In the genomic region with DNA sequence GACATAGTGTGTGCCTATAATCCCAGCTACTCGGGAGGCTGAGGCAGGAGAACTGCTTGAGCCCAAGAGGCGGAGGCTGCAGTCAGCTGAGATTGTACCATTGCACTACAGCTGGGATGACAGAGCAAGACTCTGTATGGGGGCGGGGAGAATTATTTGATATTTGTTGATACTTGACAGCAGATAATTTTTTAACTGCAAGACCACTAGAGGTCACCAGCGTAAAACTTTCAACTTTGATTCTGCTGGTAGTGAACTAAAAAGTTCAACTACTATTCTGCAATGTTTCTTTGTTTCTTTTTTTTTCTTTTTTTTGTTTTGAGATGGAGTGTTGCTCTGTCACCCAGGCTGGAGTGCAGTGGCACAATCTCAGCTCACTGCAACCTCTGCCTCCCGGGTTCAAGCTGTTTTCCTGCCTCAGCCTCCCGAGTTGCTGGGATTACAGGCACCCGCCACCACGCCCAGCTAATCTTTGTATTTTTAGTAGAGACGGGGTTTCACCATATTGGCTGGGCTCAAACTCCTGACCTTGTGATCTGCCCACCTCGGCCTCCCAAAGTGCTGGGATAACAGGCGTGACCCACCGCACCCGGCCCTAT, we compare ENCODE assay signal across 8 cellular contexts. TPM values are rescaled to one million over a fixed set of nuclear protein-coding genes. Genes with fewer than 3 reads are reported as not detected.
DNase-seq lines count a peak whose midpoint lies in the region; TF ChIP-seq lines count a peak whose summit lies in the region.
"Not testable (repeated sequence)": the region's sequence is repeated elsewhere in the genome, so short reads cannot be mapped to it uniquely, and the experiment has no call there.

No MANE protein-coding gene starts in this region.

- CTCF ChIA-PET in Caco-2 (lab: Charles Lee), result interaction anchor here (0.6 kb wide), 1 partner anchor 137 kb away, joined by 3 read pairs; no protein-coding TSS in a partner anchor

- not testable (repeated sequence) for H3K9me3 ChIP-seq in Caco-2; GM23248 (ENCODE audit: low read depth); esophagus muscularis mucosa

- H2AFZ ChIP-seq in GM23248, result not testable (repeated sequence)

- not testable (repeated sequence) for H3K4me2 ChIP-seq in GM23248 (ENCODE audit: unreplicated experiment)

- not testable (repeated sequence) for H3K4me3 ChIP-seq in Caco-2 (ENCODE audit: low read depth, low read length); GM23248; esophagus muscularis mucosa

- H3K4me1 Mint-ChIP-seq in Caco-2 (ENCODE audit: low read depth, unreplicated experiment); activated T-helper 1 cell treated with anti-CD3 and anti-CD28 coated beads, Interleukin-12 subunit alpha, Interleukin-12 subunit beta, Interleukin-2, Interleukin-4 antibody, amounts not matched to agents 30 ng/mL and 10 ng/mL and 1 ng/mL, durations not matched to agents 14 hours and 24 hours and 36 hours (ENCODE audit: low read depth): not testable (repeated sequence)

- in situ Hi-C loops in GM23248 (cut with MboI), result loop anchor here (10.0 to 25.0 kb wide), 2 partner anchors 95 to 357 kb away; no protein-coding TSS in a partner anchor

- H3K9me3 Mint-ChIP-seq in Caco-2 (ENCODE audit: unreplicated experiment); activated T-helper 1 cell treated with anti-CD3 and anti-CD28 coated beads, Interleukin-12 subunit alpha, Interleukin-12 subunit beta, Interleukin-2, Interleukin-4 antibody, amounts not matched to agents 30 ng/mL and 10 ng/mL and 1 ng/mL, durations not matched to agents 14 hours and 24 hours and 36 hours: not testable (repeated sequence)

- not testable (repeated sequence) for TF ChIP-seq POLR2A in esophagus muscularis mucosa (IDR thresholded peaks at IDR 0.05; ENCODE audit: low read depth)

- BruUV-seq in Caco-2 (replicated peaks; lab: Mats Ljungman, UMichigan), result not testable (repeated sequence)

- peaks cover 100% of the 10 kb centered on the region for H3K79me2 ChIP-seq in GM23248 (ENCODE audit: insufficient read depth)

- H3K27me3 ChIP-seq in Caco-2 (replicated peaks; ENCODE audit: control insufficient read depth, insufficient read depth, low read length); GM23248 (replicated peaks; ENCODE audit: insufficient read depth); esophagus muscularis mucosa: not testable (repeated sequence)

- intact Hi-C loops in Caco-2 (cut with micrococcal nuclease; ENCODE audit: unreplicated experiment) (loop anchor here (1.0 to 2.0 kb wide), 2 partner anchors 47 to 102 kb away; partner anchors contain the start of gene STRN3), esophagus muscularis mucosa (cut with DNase I) (loop anchor here (2.0 kb wide), 1 partner anchor 103 kb away; no protein-coding TSS in a partner anchor)
- intact Hi-C loops in activated T-helper 1 cell treated with anti-CD3 and anti-CD28 coated beads, Interleukin-12 subunit alpha, Interleukin-12 subunit beta, Interleukin-2, Interleukin-4 antibody, amounts not matched to agents 30 ng/mL and 10 ng/mL and 1 ng/mL, durations not matched to agents 14 hours and 24 hours and 36 hours (cut with micrococcal nuclease), result loop anchor here (1.0 to 5.0 kb wide), 3 partner anchors 102 to 376 kb away; partner anchors contain the start of gene HECTD1

- H3K9ac ChIP-seq in GM23248, result not testable (repeated sequence)

- H4K20me1 ChIP-seq in GM23248 (ENCODE audit: insufficient read depth), result peaks cover 19% of the 10 kb centered on the region; the same call in 1 of the 2 replicates

- H3K4me3 Mint-ChIP-seq in Caco-2 (ENCODE audit: unreplicated experiment); activated T-helper 1 cell treated with anti-CD3 and anti-CD28 coated beads, Interleukin-12 subunit alpha, Interleukin-12 subunit beta, Interleukin-2, Interleukin-4 antibody, amounts not matched to agents 30 ng/mL and 10 ng/mL and 1 ng/mL, durations not matched to agents 14 hours and 24 hours and 36 hours: not testable (repeated sequence)

- H3K27ac Mint-ChIP-seq in Caco-2 (ENCODE audit: unreplicated experiment); activated T-helper 1 cell treated with anti-CD3 and anti-CD28 coated beads, Interleukin-12 subunit alpha, Interleukin-12 subunit beta, Interleukin-2, Interleukin-4 antibody, amounts not matched to agents 30 ng/mL and 10 ng/mL and 1 ng/mL, durations not matched to agents 14 hours and 24 hours and 36 hours: not testable (repeated sequence)

- H3F3A ChIP-seq in GM23248 (ENCODE audit: insufficient read depth), result not testable (repeated sequence)

- not testable (repeated sequence) for H3K36me3 Mint-ChIP-seq in Caco-2 (ENCODE audit: insufficient read depth, unreplicated experiment); activated T-helper 1 cell treated with anti-CD3 and anti-CD28 coated beads, Interleukin-12 subunit alpha, Interleukin-12 subunit beta, Interleukin-2, Interleukin-4 antibody, amounts not matched to agents 30 ng/mL and 10 ng/mL and 1 ng/mL, durations not matched to agents 14 hours and 24 hours and 36 hours (ENCODE audit: low read depth)

- DNase-seq in Caco-2 (peak in 1 of 2 experiments; percentile 64), GM23248 (peak; percentile 88), NAMALWA (ENCODE audit: low spot score) (peak; percentile 89), RPMI7951 (ENCODE audit: low read depth) (peak; percentile 62), medulla oblongata (ENCODE audit: extremely low spot score) (peak; percentile 74)
- DNase-seq in activated T-helper 1 cell treated with anti-CD3 and anti-CD28 coated beads, Interleukin-12 subunit alpha, Interleukin-12 subunit beta, Interleukin-2, Interleukin-4 antibody, amounts not matched to agents 30 ng/mL and 10 ng/mL and 1 ng/mL, durations not matched to agents 14 hours and 24 hours and 36 hours (ENCODE audit: low spot score), result peak; percentile 5
- DNase-seq in esophagus muscularis mucosa (ENCODE audit: extremely low spot score), result not testable (repeated sequence)
- DNase-seq in stimulated activated CD4-positive, alpha-beta T cell treated with anti-CD3 and anti-CD28 coated beads, TNF-alpha, amount 100 ng/mL, for 4 hours (ENCODE audit: low read depth in 3 of 3), result peak in 2 of 3 experiments; percentile 6 to 32

- not testable (repeated sequence) for TF ChIP-seq EP300 in esophagus muscularis mucosa (IDR thresholded peaks at IDR 0.05)

- H3K4me1 ChIP-seq in Caco-2; GM23248 (ENCODE audit: insufficient read depth): not testable (repeated sequence)
- peaks cover 0 to 72% (median 71%) of the 10 kb centered on the region in 4 donors for H3K4me1 ChIP-seq in esophagus muscularis mucosa

- not testable (repeated sequence) for H3K27me3 Mint-ChIP-seq in Caco-2 (ENCODE audit: insufficient read depth, unreplicated experiment); activated T-helper 1 cell treated with anti-CD3 and anti-CD28 coated beads, Interleukin-12 subunit alpha, Interleukin-12 subunit beta, Interleukin-2, Interleukin-4 antibody, amounts not matched to agents 30 ng/mL and 10 ng/mL and 1 ng/mL, durations not matched to agents 14 hours and 24 hours and 36 hours (ENCODE audit: insufficient read depth)

- WGBS in GM23248 (ENCODE audit: low coverage in 1 of 2, low lambda C conversion rate in 2 of 2, missing lambda C conversion rate in 2 of 2), 2 experiments, result 56 to 60% methylated on average over 13 of the region's 13 CpGs
- 72% methylated on average over 13 of the region's 13 CpGs for WGBS in esophagus muscularis mucosa

- not testable (repeated sequence) for H3K36me3 ChIP-seq in Caco-2 (ENCODE audit: control insufficient read depth, insufficient read depth, low read length); GM23248 (ENCODE audit: low read depth); esophagus muscularis mucosa

- H3K27ac ChIP-seq in GM23248 (peak overlapping the region; percentile 19; the same call in 1 of the 2 replicates), esophagus muscularis mucosa (replicated peaks in 1 of 4) (peak overlapping the region in 1 of 4 donors; percentile 2)

- POLR2A ChIA-PET in Caco-2 (lab: Charles Lee), result interaction anchor here (2.2 kb wide), 1 partner anchor 46 kb away, joined by 6 read pairs; the partner anchor contains the start of gene STRN3

- TF ChIP-seq CTCF in Caco-2 (IDR thresholded peaks at IDR 0.05; ENCODE audit: insufficient read depth in 1 of 2, low read depth in 1 of 2, low read length in 1 of 2, severe bottlenecking in 1 of 2, unreplicated experiment in 1 of 2), result peak; percentile 40 to 55
- peak; percentile 65 for TF ChIP-seq CTCF in esophagus muscularis mucosa (IDR thresholded peaks at IDR 0.05)

- H3K9me2 ChIP-seq in GM23248 (ENCODE audit: insufficient read depth), result not testable (repeated sequence)

RNA-seq across cellular contexts. Expression of gene AP4S1, which starts 45.2 kb away (rescaled TPM):
- total RNA-seq in Caco-2 (2022), result 10.8 and 13.2 TPM in 2 replicates
- 8.7 and 9.9 TPM in 2 replicates for total RNA-seq in GM23248 (2014; rRNA removed; shearing (Covaris generic))
- 6.3 and 7.7 TPM in 2 replicates for polyA plus RNA-seq in GM23248 (2016; fragmentation: Nextera tagmentation; extraction: Ambion mirVana)
- total RNA-seq in RPMI7951 (2014; rRNA removed; shearing (Covaris generic)), result 3.4 and 8.8 TPM in 2 replicates
- total RNA-seq in activated T-helper 1 cell treated with anti-CD3 and anti-CD28 coated beads, Interleukin-12 subunit alpha, Interleukin-12 subunit beta, Interleukin-2, Interleukin-4 antibody, amounts not matched to agents 30 ng/mL and 10 ng/mL and 1 ng/mL, durations not matched to agents 14 hours and 24 hours and 36 hours, result 7.9 and 8.5 TPM in 2 replicates
- 10 to 100 TPM in 2 of 4 donors, 1 to 10 TPM in 2; 5.0 to 12.3 (median 9.3) TPM for total RNA-seq in esophagus muscularis mucosa

RNA-seq across cellular contexts. Expression of gene STRN3, which starts 46.0 kb away (rescaled TPM):
- total RNA-seq in Caco-2 (2022), result 38.0 and 41.8 TPM in 2 replicates
- 31.6 and 44.2 TPM in 2 replicates for total RNA-seq in GM23248 (2014; rRNA removed; shearing (Covaris generic))
- polyA plus RNA-seq in GM23248 (2016; fragmentation: Nextera tagmentation; extraction: Ambion mirVana), result 25.6 TPM in 2 replicates
- 26.3 and 28.0 TPM in 2 replicates for total RNA-seq in RPMI7951 (2014; rRNA removed; shearing (Covaris generic))
- 25.9 and 31.3 TPM in 2 replicates for total RNA-seq in activated T-helper 1 cell treated with anti-CD3 and anti-CD28 coated beads, Interleukin-12 subunit alpha, Interleukin-12 subunit beta, Interleukin-2, Interleukin-4 antibody, amounts not matched to agents 30 ng/mL and 10 ng/mL and 1 ng/mL, durations not matched to agents 14 hours and 24 hours and 36 hours
- total RNA-seq in esophagus muscularis mucosa, result 10 to 100 TPM; 54.5 to 90.1 (median 68.9) TPM
